Comparison of ENCODE assay signal across 11 cellular contexts in the genomic region with DNA sequence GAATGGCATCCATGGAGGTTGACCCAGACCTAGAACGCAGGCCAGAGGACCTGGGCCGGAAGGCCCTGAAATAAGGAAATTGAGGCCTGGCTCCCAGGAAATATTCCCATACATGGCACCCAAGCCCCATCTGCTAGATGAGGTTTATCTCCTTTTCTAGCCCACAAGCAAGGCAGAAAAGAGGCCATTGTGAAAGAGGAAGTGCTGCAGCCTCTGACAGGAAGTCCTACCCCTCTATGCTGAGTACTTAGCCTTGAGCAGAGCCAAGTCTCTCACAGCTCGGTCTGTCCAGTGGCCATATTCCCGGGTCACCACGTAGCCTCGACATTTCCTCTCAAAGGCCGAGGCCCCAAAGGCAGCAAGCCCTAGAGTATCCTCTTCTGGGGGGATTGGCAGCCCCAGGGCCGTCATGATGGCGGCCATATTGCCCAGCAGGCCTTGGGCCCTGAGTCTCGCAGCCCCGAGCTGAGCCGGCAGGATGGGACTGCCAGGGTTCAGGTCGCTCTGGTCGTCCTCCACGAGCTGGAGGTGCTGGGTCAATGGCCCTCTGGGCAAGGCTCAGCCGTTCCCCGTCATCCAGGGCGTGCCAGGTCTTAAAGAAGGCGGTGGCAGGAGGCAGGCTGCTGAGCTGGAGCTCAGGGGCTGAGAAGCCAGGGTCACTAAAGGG. TPM values are rescaled to one million over a fixed set of nuclear protein-coding genes. Genes with fewer than 3 reads are reported as not detected.
DNase-seq lines count a peak whose midpoint lies in the region; ATAC-seq and TF ChIP-seq lines count a peak whose summit lies in the region.
"Had no signal": no experiment of that assay in that cellular context is flagged by ENCODE, and none has a peak within 500 bp of the region (broad histone marks: within the 10 kb centered on the region; RNA-seq: fewer than 3 reads in every experiment).

No MANE protein-coding gene starts in this region.

- H3K36me3 ChIP-seq in GM23338 (ENCODE audit: insufficient read depth) = no peaks in the 10 kb centered on the region
- no peaks in the 10 kb centered on the region for H3K36me3 ChIP-seq in OCI-LY7 (ENCODE audit: insufficient read depth, low read length)
- no peaks in the 10 kb centered on the region for H3K36me3 ChIP-seq in esophagus (ENCODE audit: control insufficient read depth in 2 of 2, insufficient read depth in 2 of 2, low read length in 1 of 2)

- 82% methylated on average over 19 of the region's 19 CpGs for whole genome bisulfite sequencing in esophagus, 2 donors

- H3K27me3 Mint-ChIP-seq in GM23338 (ENCODE audit: insufficient read depth, low read depth, poor library complexity) = peaks cover 10% of the 10 kb centered on the region

- H3K4me3 Mint-ChIP-seq in GM23338 = no peak overlapping the region

- peaks cover 18% of the 10 kb centered on the region for H3K27me3 ChIP-seq in GM23338 (ENCODE audit: insufficient read depth)
- H3K27me3 ChIP-seq in esophagus (ENCODE audit: control insufficient read depth in 1 of 2, insufficient read depth in 2 of 2, low read length in 2 of 2) = no peaks in the 10 kb centered on the region

- no peak overlapping the region for H3K4me2 ChIP-seq in GM23338
- peak overlapping the region; percentile 23 for H3K4me2 ChIP-seq in OCI-LY7 (ENCODE audit: low read length)

- TF ChIP-seq CTCF in GM23338 (conservative IDR thresholded peaks at IDR 0.05; ENCODE audit: low read depth in 2 of 2) (no peak), OCI-LY7 (conservative IDR thresholded peaks at IDR 0.05; ENCODE audit: low read length) (no peak)

- H3K79me2 ChIP-seq in GM23338 (replicated peaks; ENCODE audit: insufficient read depth) (no peaks in the 10 kb centered on the region), OCI-LY7 (ENCODE audit: insufficient read depth, low read depth, low read length) (no peaks in the 10 kb centered on the region)

- DNase-seq in GM23338 (ENCODE audit: low spot score) = no peak
- peak; percentile 63 for DNase-seq in OCI-LY7 (ENCODE audit: low spot score)
- no peak for DNase-seq in T-helper 9 cell
- DNase-seq in glomerular visceral epithelial cell (ENCODE audit: extremely low spot score) = no peak
- DNase-seq in DMS114 treated with DMSO at 0.1 percent for 48 hours (lab: John Stamatoyannopoulos, UW; ENCODE audit: unreplicated experiment) = no peak
- no peak for DNase-seq in cerebellar cortex (ENCODE audit: low spot score)
- DNase-seq: activated CD4-positive, alpha-beta T cell treated with anti-CD3 and anti-CD28 coated beads for 1 hour; NCI-H526; stimulated activated CD4-positive, alpha-beta T cell treated with anti-CD3 and anti-CD28 coated beads, Interleukin-4, amount 100 ng/mL, for 1 hour had no signal

- no TSS peak for BruUV-seq in OCI-LY7 (replicated peaks; lab: Mats Ljungman, UMichigan)

- H3K9me3 ChIP-seq in OCI-LY7 (ENCODE audit: low read length) (no peaks in the 10 kb centered on the region; the same call in 1 of the 2 replicates), esophagus (ENCODE audit: control insufficient read depth in 2 of 2, insufficient read depth in 1 of 2, low read depth in 1 of 2, low read length in 1 of 2) (no peaks in the 10 kb centered on the region)

- H3K36me3 Mint-ChIP-seq in GM23338 (ENCODE audit: low read depth) = no peaks in the 10 kb centered on the region

- H3K4me1 ChIP-seq in GM23338 (ENCODE audit: insufficient read depth) (peaks cover 6% of the 10 kb centered on the region), OCI-LY7 (ENCODE audit: insufficient read depth, low read length, poor library complexity, severe bottlenecking) (peaks cover 32% of the 10 kb centered on the region), esophagus (ENCODE audit: control insufficient read depth in 2 of 2, insufficient read depth in 2 of 2, low read length in 1 of 2) (peaks cover 0 to 7% of the 10 kb centered on the region in 2 donors)

- no peak for ATAC-seq in GM23338

- H2AFZ ChIP-seq in GM23338 (0 out of 2 replicates have a peak overlapping the region, but pooled peaks have one; percentile 14), OCI-LY7 (ENCODE audit: low read length) (peak overlapping the region; percentile 99)

- H4K20me1 ChIP-seq in GM23338 (replicated peaks; ENCODE audit: insufficient read depth) (no peaks in the 10 kb centered on the region), OCI-LY7 (ENCODE audit: insufficient read depth, low read length) (no peaks in the 10 kb centered on the region)

- intact Hi-C loops in OCI-LY7 (cut with micrococcal nuclease; ENCODE audit: unreplicated experiment) = no loop called here

- no peaks in the 10 kb centered on the region; the same call in 2 of the 3 replicates for H3K9me3 Mint-ChIP-seq in GM23338

- CTCF ChIA-PET in OCI-LY7 (lab: Charles Lee; ENCODE audit: unreplicated experiment) = no interaction called here

- no peak overlapping the region for H3K4me3 ChIP-seq in GM23338
- peak overlapping the region; percentile 1 for H3K4me3 ChIP-seq in OCI-LY7 (ENCODE audit: low read depth, low read length, poor library complexity, severe bottlenecking)
- H3K4me3 ChIP-seq in esophagus (ENCODE audit: low read depth in 1 of 2, low read length in 2 of 2) = no peak overlapping the region
- H3K4me3 ChIP-seq in skin epidermis = no peak overlapping the region

- H3K9me2 ChIP-seq in GM23338 (ENCODE audit: insufficient read depth) (peaks cover 7% of the 10 kb centered on the region; the same call in 1 of the 2 replicates), OCI-LY7 (ENCODE audit: insufficient read depth, low read length) (no peaks in the 10 kb centered on the region)

- H3K27ac Mint-ChIP-seq in GM23338 = no peak overlapping the region

- H3K27ac ChIP-seq in GM23338 (ENCODE audit: low read depth) (no peak overlapping the region), OCI-LY7 (ENCODE audit: low read depth, low read length, poor library complexity, severe bottlenecking) (peak overlapping the region; percentile 8), esophagus (ENCODE audit: low read depth in 2 of 2, low read length in 1 of 2) (peak overlapping the region; percentile 0 to 6), skin epidermis (peak overlapping the region in 20 of 21 experiments; percentile 20 to 97 (median 90))

- POLR2A ChIA-PET in OCI-LY7 (lab: Charles Lee) = interaction anchor here (0.5 to 0.7 kb wide), 3 partner anchors 30 to 80 kb away, joined by 3 to 4 read pairs (median 3); no protein-coding TSS in a partner anchor

- H3K4me1 Mint-ChIP-seq in GM23338 = peaks cover 9% of the 10 kb centered on the region

- peaks cover 9% of the 10 kb centered on the region; the same call in 1 of the 2 replicates for H3F3A ChIP-seq in GM23338 (replicated peaks; ENCODE audit: low read depth)

TF ChIP-seq in GM23338, 12 proteins besides CTCF, POLR2A, EP300 and RAD21:
- no peak for TF ChIP-seq EZH2phosphoT487 (IDR thresholded peaks at IDR 0.05; ENCODE audit: unreplicated experiment)
- TF ChIP-seq, protein P1, sequence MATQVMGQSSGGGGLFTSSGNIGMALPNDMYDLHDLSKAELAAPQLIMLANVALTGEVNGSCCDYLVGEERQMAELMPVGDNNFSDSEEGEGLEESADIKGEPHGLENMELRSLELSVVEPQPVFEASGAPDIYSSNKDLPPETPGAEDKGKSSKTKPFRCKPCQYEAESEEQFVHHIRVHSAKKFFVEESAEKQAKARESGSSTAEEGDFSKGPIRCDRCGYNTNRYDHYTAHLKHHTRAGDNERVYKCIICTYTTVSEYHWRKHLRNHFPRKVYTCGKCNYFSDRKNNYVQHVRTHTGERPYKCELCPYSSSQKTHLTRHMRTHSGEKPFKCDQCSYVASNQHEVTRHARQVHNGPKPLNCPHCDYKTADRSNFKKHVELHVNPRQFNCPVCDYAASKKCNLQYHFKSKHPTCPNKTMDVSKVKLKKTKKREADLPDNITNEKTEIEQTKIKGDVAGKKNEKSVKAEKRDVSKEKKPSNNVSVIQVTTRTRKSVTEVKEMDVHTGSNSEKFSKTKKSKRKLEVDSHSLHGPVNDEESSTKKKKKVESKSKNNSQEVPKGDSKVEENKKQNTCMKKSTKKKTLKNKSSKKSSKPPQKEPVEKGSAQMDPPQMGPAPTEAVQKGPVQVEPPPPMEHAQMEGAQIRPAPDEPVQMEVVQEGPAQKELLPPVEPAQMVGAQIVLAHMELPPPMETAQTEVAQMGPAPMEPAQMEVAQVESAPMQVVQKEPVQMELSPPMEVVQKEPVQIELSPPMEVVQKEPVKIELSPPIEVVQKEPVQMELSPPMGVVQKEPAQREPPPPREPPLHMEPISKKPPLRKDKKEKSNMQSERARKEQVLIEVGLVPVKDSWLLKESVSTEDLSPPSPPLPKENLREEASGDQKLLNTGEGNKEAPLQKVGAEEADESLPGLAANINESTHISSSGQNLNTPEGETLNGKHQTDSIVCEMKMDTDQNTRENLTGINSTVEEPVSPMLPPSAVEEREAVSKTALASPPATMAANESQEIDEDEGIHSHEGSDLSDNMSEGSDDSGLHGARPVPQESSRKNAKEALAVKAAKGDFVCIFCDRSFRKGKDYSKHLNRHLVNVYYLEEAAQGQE (IDR thresholded peaks at IDR 0.05; ENCODE audit: unreplicated experiment) = no peak
- TF ChIP-seq NANOG (IDR thresholded peaks at IDR 0.05; ENCODE audit: borderline replicate concordance) = no peak

RNA-seq across cellular contexts. Expression of a gene that starts 7.8 kb away (rescaled TPM):
- 0.52 and 0.54 TPM in 2 replicates for total RNA-seq in GM23338 (2014; rRNA removed; shearing (Covaris generic))
- 0.24 and 0.43 TPM in 2 replicates for polyA plus RNA-seq in GM23338 (2016; fragmentation: Nextera tagmentation; extraction: Ambion mirVana)
- total RNA-seq in OCI-LY7 (2014; rRNA removed; shearing (Covaris generic)) = 0.09 and 0.21 TPM in 2 replicates
- total RNA-seq in OCI-LY7 (2022) = 0.46 and 0.68 TPM in 2 replicates
- 1 to 10 TPM; 2.2 to 3.3 TPM for polyA plus RNA-seq in esophagus

RNA-seq across cellular contexts. Expression of a gene that starts 10.4 kb away (rescaled TPM):
- total RNA-seq in GM23338 (2014; rRNA removed; shearing (Covaris generic)) = 17.5 and 20.4 TPM in 2 replicates
- polyA plus RNA-seq in GM23338 (2016; fragmentation: Nextera tagmentation; extraction: Ambion mirVana) (21.8 and 22.1 TPM in 2 replicates), esophagus (10 to 100 TPM; 21.8 to 33.9 TPM)
- total RNA-seq in OCI-LY7 (2014; rRNA removed; shearing (Covaris generic)) = 17.8 and 20.6 TPM in 2 replicates
- total RNA-seq in OCI-LY7 (2022) = 11.0 and 11.5 TPM in 2 replicates

RNA-seq across cellular contexts. Expression of a gene that starts 19.1 kb away (rescaled TPM):
- 63.5 and 71.5 TPM in 2 replicates for total RNA-seq in GM23338 (2014; rRNA removed; shearing (Covaris generic))
- 12.5 and 16.4 TPM in 2 replicates for polyA plus RNA-seq in GM23338 (2016; fragmentation: Nextera tagmentation; extraction: Ambion mirVana)
- 16.1 and 16.2 TPM in 2 replicates for total RNA-seq in OCI-LY7 (2014; rRNA removed; shearing (Covaris generic))
- 30.2 and 34.8 TPM in 2 replicates for total RNA-seq in OCI-LY7 (2022)
- 10 to 100 TPM; 10.7 to 35.6 TPM for polyA plus RNA-seq in esophagus

RNA-seq across cellular contexts. Expression of a gene that starts 44.6 kb away (rescaled TPM):
- total RNA-seq in GM23338 (2014; rRNA removed; shearing (Covaris generic)) = 14.9 and 15.9 TPM in 2 replicates
- polyA plus RNA-seq in GM23338 (2016; fragmentation: Nextera tagmentation; extraction: Ambion mirVana) = 6.9 and 9.8 TPM in 2 replicates
- total RNA-seq in OCI-LY7 (2014; rRNA removed; shearing (Covaris generic)) = 5.7 and 7.8 TPM in 2 replicates
- total RNA-seq in OCI-LY7 (2022) = 16.3 and 18.3 TPM in 2 replicates
- 10 to 100 TPM in 1 of 2 donors, 1 to 10 TPM in 1; 8.5 to 11.6 TPM for polyA plus RNA-seq in esophagus

RNA-seq across cellular contexts. Expression of a gene that starts 53.3 kb away (rescaled TPM):
- total RNA-seq in GM23338 (2014; rRNA removed; shearing (Covaris generic)) = 14.5 and 21.9 TPM in 2 replicates
- polyA plus RNA-seq in GM23338 (2016; fragmentation: Nextera tagmentation; extraction: Ambion mirVana) (10.8 and 10.9 TPM in 2 replicates), esophagus (1 to 10 TPM; 6.8 to 9.6 TPM)
- total RNA-seq in OCI-LY7 (2014; rRNA removed; shearing (Covaris generic)) = 8.6 and 9.0 TPM in 2 replicates
- 35.7 and 36.0 TPM in 2 replicates for total RNA-seq in OCI-LY7 (2022)
